In the genomic region with DNA sequence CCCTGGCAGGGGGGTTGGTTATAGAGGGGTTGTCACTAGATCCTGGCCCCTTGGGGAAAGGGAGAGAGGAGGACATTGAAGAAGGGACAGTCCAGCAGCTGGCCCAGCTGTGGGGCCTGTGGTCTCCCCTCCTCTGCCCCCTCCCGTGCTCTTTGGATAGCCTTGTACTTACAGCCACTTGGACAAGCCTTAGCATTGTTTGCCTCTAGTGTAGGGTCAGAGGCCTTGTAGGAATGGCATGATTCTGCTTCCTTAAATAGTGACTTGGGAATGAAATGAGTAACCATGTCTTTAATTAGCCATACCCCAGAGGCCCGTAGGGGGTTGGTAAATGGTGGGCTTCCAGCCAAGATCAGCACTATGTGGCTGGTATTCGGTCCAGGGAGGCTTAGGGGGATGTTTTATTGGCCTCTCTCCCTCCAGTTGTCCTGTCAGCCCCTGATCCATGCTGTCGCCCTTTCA, we compare ENCODE assay signal across 8 cellular contexts.
DNase-seq lines count a peak whose midpoint lies in the region; ATAC-seq, FAIRE-seq and TF ChIP-seq lines count a peak whose summit lies in the region.

No MANE protein-coding gene starts in this region.

- DNase-seq in HCT116 (ENCODE audit: low read depth, low spot score) = no peak
- no peak for DNase-seq in GM12878 (ENCODE audit: low read depth, low spot score)
- DNase-seq in left cardiac atrium = peak; percentile 57
- DNase-seq in smooth muscle cell (lab: John Stamatoyannopoulos, UW; ENCODE audit: unreplicated experiment) = peak; percentile 30
- DNase-seq in stimulated activated effector memory CD8-positive, alpha-beta T cell treated with anti-CD3 and anti-CD28 coated beads, Interleukin-12 subunit alpha, Interleukin-12 subunit beta, amount 100 ng/mL, for 72 hours (ENCODE audit: low spot score in 2 of 2) = no peak
- DNase-seq in AML-193 (lab: John Stamatoyannopoulos, UW) = no peak
- no peak for DNase-seq in NOMO-1 (lab: John Stamatoyannopoulos, UW; ENCODE audit: unreplicated experiment in 2 of 2)
- no peak for DNase-seq in GM13977 (ENCODE audit: low spot score)

- no peak for TF ChIP-seq RAD21 in HCT116 (IDR thresholded peaks at IDR 0.05; ENCODE audit: low read depth)
- no peak for TF ChIP-seq RAD21 in GM12878 (IDR thresholded peaks at IDR 0.05; ENCODE audit: insufficient read depth, low read depth, low read length)

- FAIRE-seq in GM12878 (lab: Jason Lieb, UNC) = no peak

- H3K9ac ChIP-seq in HCT116 (ENCODE audit: low read length) (peak overlapping the region; percentile 45), GM12878 (ENCODE audit: control insufficient read depth, insufficient read depth, low read length) (no peak overlapping the region), smooth muscle cell (ENCODE audit: low read depth) (no peak overlapping the region)

- TF ChIP-seq CTCF in HCT116 (IDR thresholded peaks at IDR 0.05 in 2 of 3, conservative IDR thresholded peaks at IDR 0.05 in 1 of 3; ENCODE audit: borderline replicate concordance in 1 of 3, insufficient read depth in 1 of 3, low read depth in 2 of 3, low read length in 2 of 3) = no peak
- TF ChIP-seq CTCF in GM12878 (IDR thresholded peaks at IDR 0.05 in 2 of 3, conservative IDR thresholded peaks at IDR 0.05 in 1 of 3; ENCODE audit: control insufficient read depth in 2 of 3, extremely low read depth in 1 of 3, insufficient read depth in 1 of 3, low read depth in 3 of 3, low read length in 3 of 3) = no peak
- no peak for TF ChIP-seq CTCF in smooth muscle cell (IDR thresholded peaks at IDR 0.05; ENCODE audit: borderline replicate concordance, insufficient read depth, poor library complexity, severe bottlenecking)
- TF ChIP-seq CTCF in GM13977 (IDR thresholded peaks at IDR 0.05; ENCODE audit: extremely low read depth, insufficient read depth, missing control alignments) = no peak

- no peak for TF ChIP-seq EP300 in GM12878 (IDR thresholded peaks at IDR 0.05; ENCODE audit: borderline replicate concordance in 1 of 2, control insufficient read depth in 1 of 2, low read depth in 2 of 2, low read length in 2 of 2)

- H3K27me3 ChIP-seq in HCT116 (ENCODE audit: insufficient read depth, low read length) = no peaks in the 10 kb centered on the region
- peaks cover 0 to 1% of the 10 kb centered on the region in 2 experiments; a peak in 2 of 4 replicates for H3K27me3 ChIP-seq in GM12878 (replicated peaks in 1 of 2; ENCODE audit: control insufficient read depth in 2 of 2, insufficient read depth in 2 of 2, low read length in 1 of 2)
- no peaks in the 10 kb centered on the region for H3K27me3 ChIP-seq in smooth muscle cell (ENCODE audit: low read depth)

- intact Hi-C loops in HCT116 (cut with micrococcal nuclease) (no loop called here), GM12878 (cut with micrococcal nuclease; ENCODE audit: unreplicated experiment) (no loop called here), left cardiac atrium (cut with DNase I) (no loop called here)

- no peaks in the 10 kb centered on the region for H3K9me2 ChIP-seq in HCT116 (ENCODE audit: insufficient read depth)

- H3F3A ChIP-seq in smooth muscle cell (ENCODE audit: low read depth) = peaks cover 5% of the 10 kb centered on the region

- no peaks in the 10 kb centered on the region for H3K36me3 Mint-ChIP-seq in stimulated activated effector memory CD8-positive, alpha-beta T cell treated with anti-CD3 and anti-CD28 coated beads, Interleukin-12 subunit alpha, Interleukin-12 subunit beta, amount 100 ng/mL, for 72 hours

- in situ Hi-C loops in GM12878 (cut with MboI) = no loop called here
- in situ Hi-C loops in GM13977 (cut with MboI; ENCODE audit: low pct_unique_long_range_greater_than_20kb, low sequenced_read_pairs, unreplicated experiment) = no loop called here

- H3K9me3 ChIP-seq in HCT116 (ENCODE audit: control insufficient read depth in 1 of 2, insufficient read depth in 1 of 2, low read depth in 1 of 2, low read length in 2 of 2) = peaks cover 0 to 7% of the 10 kb centered on the region in 2 experiments; a peak in 1 of 4 replicates
- no peaks in the 10 kb centered on the region; the same call in 2 of the 3 replicates for H3K9me3 ChIP-seq in GM12878 (replicated peaks; ENCODE audit: control insufficient read depth, insufficient read depth, low read length)
- H3K9me3 ChIP-seq in smooth muscle cell (replicated peaks; ENCODE audit: low read depth) = no peaks in the 10 kb centered on the region

- H3K36me3 ChIP-seq in HCT116 (ENCODE audit: control insufficient read depth in 1 of 2, insufficient read depth in 2 of 2, low read length in 2 of 2) = no peaks in the 10 kb centered on the region
- no peaks in the 10 kb centered on the region for H3K36me3 ChIP-seq in GM12878 (ENCODE audit: control insufficient read depth in 2 of 2, insufficient read depth in 2 of 2, low read length in 1 of 2)
- H3K36me3 ChIP-seq in smooth muscle cell (ENCODE audit: low read depth) = no peaks in the 10 kb centered on the region

- POLR2A ChIA-PET in HCT116 (lab: Charles Lee) = no interaction called here
- POLR2A ChIA-PET in GM12878 (lab: Charles Lee) = no interaction called here

- H3K4me1 ChIP-seq in HCT116 (ENCODE audit: control insufficient read depth in 1 of 2, insufficient read depth in 2 of 2, low read length in 2 of 2) (peaks cover 33 to 36% of the 10 kb centered on the region in 2 experiments), GM12878 (ENCODE audit: control insufficient read depth, insufficient read depth, low read length) (no peaks in the 10 kb centered on the region; the same call in 1 of the 2 replicates), smooth muscle cell (ENCODE audit: low read depth) (peaks cover 10% of the 10 kb centered on the region)

- H3K27ac ChIP-seq in HCT116 (ENCODE audit: low read depth, low read length) (0 out of 2 replicates have a peak overlapping the region, but pooled peaks have one; percentile 16), GM12878 (ENCODE audit: control insufficient read depth, insufficient read depth) (no peak overlapping the region), smooth muscle cell (ENCODE audit: low read depth) (peak overlapping the region; percentile 42)

- no peak overlapping the region for H3K27ac Mint-ChIP-seq in stimulated activated effector memory CD8-positive, alpha-beta T cell treated with anti-CD3 and anti-CD28 coated beads, Interleukin-12 subunit alpha, Interleukin-12 subunit beta, amount 100 ng/mL, for 72 hours

- BruUV-seq in HCT116 (replicated peaks; lab: Mats Ljungman, UMichigan) = no TSS peak
- BruUV-seq in GM12878 (replicated peaks; lab: Mats Ljungman, UMichigan) = no TSS peak

- RAD21 ChIA-PET in HCT116 (lab: Charles Lee; ENCODE audit: low non-redundant PET in 1 of 2, low total read pairs in 2 of 2, uncharacterized antibody in 2 of 2, unreplicated experiment in 2 of 2) = no interaction called here
- RAD21 ChIA-PET in GM12878 (lab: Charles Lee; ENCODE audit: unreplicated experiment) = no interaction called here

- H3K4me2 ChIP-seq in HCT116 (ENCODE audit: low read length) (peak overlapping the region; percentile 82), GM12878 (ENCODE audit: control insufficient read depth, insufficient read depth) (no peak overlapping the region), smooth muscle cell (peak overlapping the region; percentile 30)

- no peak overlapping the region for H3K4me3 Mint-ChIP-seq in stimulated activated effector memory CD8-positive, alpha-beta T cell treated with anti-CD3 and anti-CD28 coated beads, Interleukin-12 subunit alpha, Interleukin-12 subunit beta, amount 100 ng/mL, for 72 hours

- ATAC-seq in HCT116 (no peak), GM12878 (no peak), left cardiac atrium (peak; percentile 91 to 95)
- no peak for ATAC-seq in stimulated activated effector memory CD8-positive, alpha-beta T cell treated with anti-CD3 and anti-CD28 coated beads, Interleukin-12 subunit alpha, Interleukin-12 subunit beta, amount 100 ng/mL, for 72 hours

- TF ChIP-seq POLR2A in HCT116 (IDR thresholded peaks at IDR 0.05; ENCODE audit: borderline replicate concordance, extremely low read depth, insufficient read depth, insufficient read length) = no peak
- TF ChIP-seq POLR2A in GM12878 (IDR thresholded peaks at IDR 0.05; ENCODE audit: low read depth, low read length) = no peak

- CTCF ChIA-PET in HCT116 (lab: Charles Lee) = no interaction called here
- CTCF ChIA-PET in GM12878 (lab: Yijun Ruan, JAX) = no interaction called here

- WGBS in GM12878 (ENCODE audit: insufficient coverage, insufficient replicate concordance, low lambda C conversion rate, missing lambda C conversion rate) = 23% methylated on average over 4 of the region's 4 CpGs
- WGBS in smooth muscle cell (ENCODE audit: low lambda C conversion rate) = 23% methylated on average over 4 of the region's 4 CpGs

- SMC1A ChIA-PET in GM12878 (lab: Charles Lee; ENCODE audit: uncharacterized antibody, unreplicated experiment) = interaction anchor here (0.8 kb wide), 1 partner anchor 484 kb away, joined by 3 read pairs; no protein-coding TSS in a partner anchor

- H2AFZ ChIP-seq in HCT116 (ENCODE audit: low read depth, low read length, poor library complexity, severe bottlenecking) = peak overlapping the region; percentile 83
- no peak overlapping the region for H2AFZ ChIP-seq in GM12878 (ENCODE audit: control insufficient read depth, low read depth, low read length)
- H2AFZ ChIP-seq in smooth muscle cell (ENCODE audit: low read depth) = no peak overlapping the region

- peak overlapping the region in 1 of 2 experiments; percentile 4; a peak in 1 of 4 replicates for H3K4me3 ChIP-seq in HCT116 (replicated peaks in 1 of 2; ENCODE audit: low read depth in 1 of 2, low read length in 2 of 2)
- H3K4me3 ChIP-seq in GM12878 = no peak overlapping the region
- no peak overlapping the region for H3K4me3 ChIP-seq in smooth muscle cell

- peaks cover 4% of the 10 kb centered on the region for H3K9me3 Mint-ChIP-seq in stimulated activated effector memory CD8-positive, alpha-beta T cell treated with anti-CD3 and anti-CD28 coated beads, Interleukin-12 subunit alpha, Interleukin-12 subunit beta, amount 100 ng/mL, for 72 hours

- H4K20me1 ChIP-seq in HCT116 (ENCODE audit: insufficient read depth) (no peaks in the 10 kb centered on the region), GM12878 (ENCODE audit: control insufficient read depth, insufficient read depth) (no peaks in the 10 kb centered on the region), smooth muscle cell (ENCODE audit: low read depth) (no peaks in the 10 kb centered on the region)

- no peaks in the 10 kb centered on the region for H3K4me1 Mint-ChIP-seq in stimulated activated effector memory CD8-positive, alpha-beta T cell treated with anti-CD3 and anti-CD28 coated beads, Interleukin-12 subunit alpha, Interleukin-12 subunit beta, amount 100 ng/mL, for 72 hours

- H3K79me2 ChIP-seq in HCT116 (ENCODE audit: insufficient read depth, low read length) (no peaks in the 10 kb centered on the region), GM12878 (ENCODE audit: control insufficient read depth, insufficient read depth, low read length) (no peaks in the 10 kb centered on the region), smooth muscle cell (ENCODE audit: low read depth) (no peaks in the 10 kb centered on the region)

TF ChIP-seq in HCT116, 20 proteins besides CTCF, POLR2A, EP300 and RAD21 (continues in another document):
- no peak for TF ChIP-seq EGR1 (IDR thresholded peaks at IDR 0.05; ENCODE audit: low read depth)

TF ChIP-seq in GM12878, 131 proteins besides CTCF, POLR2A, EP300 and RAD21 (continues in another document):
- no peak for TF ChIP-seq BACH1 (IDR thresholded peaks at IDR 0.05; ENCODE audit: borderline replicate concordance)
- TF ChIP-seq RUNX3 (IDR thresholded peaks at IDR 0.05; ENCODE audit: low read length) = peak; percentile 26; the same call in 1 of the 2 replicates
- TF ChIP-seq NR2C1 (IDR thresholded peaks at IDR 0.05) = no peak

Comparison
In these comparisons a context has a peak if more than half of its experiments do, and no peak if none do; other contexts are left out.
1. ATAC-seq: peak in left cardiac atrium (2 of 2); none in HCT116 (single experiment), GM12878 (single experiment) and stimulated activated effector memory CD8-positive, alpha-beta T cell treated with anti-CD3 and anti-CD28 coated beads, Interleukin-12 subunit alpha, Interleukin-12 subunit beta, amount 100 ng/mL, for 72 hours (single experiment).
2. DNase-seq: peak in left cardiac atrium (single experiment) and smooth muscle cell (single experiment); none in HCT116 (single experiment), GM12878 (single experiment), stimulated activated effector memory CD8-positive, alpha-beta T cell treated with anti-CD3 and anti-CD28 coated beads, Interleukin-12 subunit alpha, Interleukin-12 subunit beta, amount 100 ng/mL, for 72 hours (0 of 2), AML-193 (0 of 2), NOMO-1 (0 of 2) and GM13977 (single experiment).